In genomic region chr12:751192-751827, GRCh38 we compare ENCODE assay signal across 8 cellular contexts. TPM values are rescaled to one million over a fixed set of nuclear protein-coding genes. Genes with fewer than 3 reads are reported as not detected.
DNase-seq lines count a peak whose midpoint lies in the region; ATAC-seq and TF ChIP-seq lines count a peak whose summit lies in the region.

No MANE protein-coding gene starts in this region.

- no peaks in the 10 kb centered on the region for H3K9me3 ChIP-seq in OCI-LY3 (ENCODE audit: insufficient read depth, low read length)
- no peaks in the 10 kb centered on the region for H3K9me3 ChIP-seq in esophagus (ENCODE audit: control insufficient read depth in 2 of 2, insufficient read depth in 1 of 2, low read depth in 1 of 2, low read length in 1 of 2)
- no peaks in the 10 kb centered on the region for H3K9me3 ChIP-seq in mucosa of rectum (ENCODE audit: control insufficient read depth in 2 of 2, low read length in 2 of 2)

- peaks cover 27% of the 10 kb centered on the region for H3K4me1 ChIP-seq in OCI-LY3 (ENCODE audit: low read length)
- H3K4me1 ChIP-seq in esophagus (ENCODE audit: control insufficient read depth in 2 of 2, insufficient read depth in 2 of 2, low read length in 1 of 2), result peaks cover 0 to 3% of the 10 kb centered on the region in 2 donors
- peaks cover 10 to 26% of the 10 kb centered on the region in 2 donors for H3K4me1 ChIP-seq in mucosa of rectum (ENCODE audit: control insufficient read depth in 2 of 2, insufficient read depth in 2 of 2, low read length in 2 of 2)

- H3K36me3 ChIP-seq in OCI-LY3 (replicated peaks; ENCODE audit: low read depth, low read length), result peaks cover 24% of the 10 kb centered on the region
- no peaks in the 10 kb centered on the region for H3K36me3 ChIP-seq in esophagus (ENCODE audit: control insufficient read depth in 2 of 2, insufficient read depth in 2 of 2, low read length in 1 of 2)
- no peaks in the 10 kb centered on the region for H3K36me3 ChIP-seq in mucosa of rectum (ENCODE audit: control insufficient read depth in 2 of 2, insufficient read depth in 2 of 2, low read length in 2 of 2)

- peak; percentile 79 for TF ChIP-seq CTCF in OCI-LY3 (IDR thresholded peaks at IDR 0.05; ENCODE audit: low read depth, low read length)

- H2AFZ ChIP-seq in OCI-LY3 (ENCODE audit: low read depth, low read length), result 0 out of 2 replicates have a peak overlapping the region, but pooled peaks have one; percentile 33

- H3K9ac ChIP-seq in OCI-LY3 (ENCODE audit: low read length), result peak overlapping the region; percentile 81
- peak overlapping the region; percentile 62 to 71 for H3K9ac ChIP-seq in mucosa of rectum (ENCODE audit: low read depth in 1 of 2, low read length in 2 of 2)

- H3K27ac ChIP-seq in OCI-LY3 (ENCODE audit: low read length) (peak overlapping the region; percentile 85), esophagus (ENCODE audit: low read depth in 2 of 2, low read length in 1 of 2) (peak overlapping the region; percentile 75 to 97), mucosa of rectum (ENCODE audit: low read depth in 2 of 2, low read length in 2 of 2) (peak overlapping the region; percentile 78 to 79)

- H3K4me3 ChIP-seq in OCI-LY3 (ENCODE audit: low read length) (peak overlapping the region; percentile 90), esophagus (ENCODE audit: low read depth in 1 of 2, low read length in 2 of 2) (peak overlapping the region; percentile 34 to 81), mucosa of rectum (ENCODE audit: low read length in 2 of 2) (peak overlapping the region; percentile 73 to 82)

- H3K27me3 ChIP-seq in OCI-LY3 (ENCODE audit: low read depth, low read length) (no peaks in the 10 kb centered on the region), esophagus (ENCODE audit: control insufficient read depth in 1 of 2, insufficient read depth in 2 of 2, low read length in 2 of 2) (no peaks in the 10 kb centered on the region), mucosa of rectum (ENCODE audit: control insufficient read depth in 2 of 2, insufficient read depth in 2 of 2, low read length in 2 of 2) (no peaks in the 10 kb centered on the region)

- peaks cover 29% of the 10 kb centered on the region for H4K20me1 ChIP-seq in OCI-LY3 (ENCODE audit: insufficient read depth, low read length)

- H3K79me2 ChIP-seq in OCI-LY3 (ENCODE audit: low read length), result peaks cover 39% of the 10 kb centered on the region

- H3K4me2 ChIP-seq in OCI-LY3 (ENCODE audit: low read length), result peak overlapping the region; percentile 78

- DNase-seq in DMS 273 (lab: John Stamatoyannopoulos, UW; ENCODE audit: unreplicated experiment) (peak; percentile 96), HuH-7 (ENCODE audit: low spot score) (peak; percentile 90), activated T-cell treated with anti-CD3 and anti-CD28 coated beads for 24 hours (ENCODE audit: low read depth) (peak; percentile 85)
- DNase-seq in stimulated activated CD8-positive, alpha-beta memory T cell treated with anti-CD3 and anti-CD28 coated beads, Interleukin-4, amount 100 ng/mL, for 24 hours (ENCODE audit: low read depth), result peak; percentile 78

- WGBS in esophagus, 2 donors, result 0 to 1% methylated on average over 36 of the region's 36 CpGs

- ATAC-seq in GM21423 (IDR thresholded peaks at IDR 0.05; ENCODE audit: unreplicated experiment), result peak; percentile 42

RNA-seq across cellular contexts. Expression of gene WNK1, which starts 1.1 kb away (rescaled TPM):
- 10 to 100 TPM; 66.0 to 72.3 TPM for polyA plus RNA-seq in esophagus

Comparison
In these comparisons a context has a peak if more than half of its experiments do, and no peak if none do; other contexts are left out.
1. Peak in every context shown above with its lines: DNase-seq, ATAC-seq, H3K4me3 ChIP-seq and H3K27ac ChIP-seq.